2 cellular contexts compared by ENCODE assay signal in genomic region chr5:60520451-60521210, GRCh38.
TF ChIP-seq lines count a peak whose summit lies in the region.

No MANE protein-coding gene starts in this region.

TF ChIP-seq in IMR-90, 13 proteins besides CTCF, POLR2A, EP300 and RAD21:
- TF ChIP-seq CEBPB (IDR thresholded peaks at IDR 0.05; ENCODE audit: low read depth, low read length) (no peak), RCOR1 (IDR thresholded peaks at IDR 0.05; ENCODE audit: insufficient replicate concordance, low read length) (no peak), CHD1 (IDR thresholded peaks at IDR 0.05; ENCODE audit: low read depth, low read length) (no peak), ELK1 (IDR thresholded peaks at IDR 0.05; ENCODE audit: borderline replicate concordance, low read depth, low read length) (no peak), MAFK (IDR thresholded peaks at IDR 0.05; ENCODE audit: low read depth, low read length) (no peak), SMC3 (IDR thresholded peaks at IDR 0.05; ENCODE audit: low read depth, low read length) (no peak)
TF ChIP-seq in IMR-90: peak in this region for 0.

TF ChIP-seq in GM12878, 131 proteins besides CTCF, POLR2A, EP300 and RAD21 (continues in another document):
- TF ChIP-seq ZBTB11 (CRISPR knock-in tag; IDR thresholded peaks at IDR 0.05) (no peak), RCOR1 (conservative IDR thresholded peaks at IDR 0.05; ENCODE audit: low read depth, low read length) (no peak), CREB1 (IDR thresholded peaks at IDR 0.05; ENCODE audit: low read depth) (0 out of 2 replicates have a peak, but pooled peaks have one; percentile 38), E2F8 (IDR thresholded peaks at IDR 0.05; ENCODE audit: low read depth, partially characterized antibody) (no peak), ASH2L (IDR thresholded peaks at IDR 0.05; ENCODE audit: borderline replicate concordance, low read depth) (no peak), RBBP5 (conservative IDR thresholded peaks at IDR 0.05) (no peak), NR2F1 (conservative IDR thresholded peaks at IDR 0.05) (no peak), SP1 (IDR thresholded peaks at IDR 0.05; ENCODE audit: low read depth, low read length) (no peak), SREBF1 (IDR thresholded peaks at IDR 0.05; ENCODE audit: low read length) (no peak), ATF7 (IDR thresholded peaks at IDR 0.05; ENCODE audit: low read depth) (0 out of 2 replicates have a peak, but pooled peaks have one; percentile 6), NR2C2 (IDR thresholded peaks at IDR 0.05; ENCODE audit: borderline replicate concordance, control insufficient read depth, insufficient read length, low read depth) (no peak), SIX5 (IDR thresholded peaks at IDR 0.05; ENCODE audit: low read depth, low read length, severe bottlenecking) (no peak), NFXL1 (IDR thresholded peaks at IDR 0.05; ENCODE audit: borderline replicate concordance) (no peak), HSF1 (IDR thresholded peaks at IDR 0.05; ENCODE audit: low read depth, low read length) (no peak), EED (IDR thresholded peaks at IDR 0.05; ENCODE audit: low read depth) (0 out of 2 replicates have a peak, but pooled peaks have one; percentile 18), WRNIP1 (IDR thresholded peaks at IDR 0.05; ENCODE audit: borderline replicate concordance, low read depth, low read length) (no peak), CHD4 (IDR thresholded peaks at IDR 0.05) (no peak), DPF2 (IDR thresholded peaks at IDR 0.05) (0 out of 2 replicates have a peak, but pooled peaks have one; percentile 12), HCFC1 (IDR thresholded peaks at IDR 0.05; ENCODE audit: low read length) (no peak), GATAD2B (conservative IDR thresholded peaks at IDR 0.05; ENCODE audit: low read depth) (0 out of 2 replicates have a peak, but pooled peaks have one; percentile 31), SUPT20H (IDR thresholded peaks at IDR 0.05; ENCODE audit: borderline replicate concordance, control insufficient read depth, low read depth, low read length) (no peak), ZNF217 (IDR thresholded peaks at IDR 0.05) (no peak), SPI1 (IDR thresholded peaks at IDR 0.05; ENCODE audit: borderline replicate concordance, insufficient read depth, low read depth, low read length) (0 out of 2 replicates have a peak, but pooled peaks have one; percentile 26), CBX5 (IDR thresholded peaks at IDR 0.05; ENCODE audit: low read depth) (no peak), EGR1 (IDR thresholded peaks at IDR 0.05; ENCODE audit: borderline replicate concordance in 1 of 2, low read depth in 2 of 2, low read length in 2 of 2) (no peak; a peak in 1 of 3 replicates), ZNF207 (IDR thresholded peaks at IDR 0.05; ENCODE audit: borderline replicate concordance) (no peak), BCL11A (IDR thresholded peaks at IDR 0.05; ENCODE audit: low read depth, low read length) (no peak), BMI1 (IDR thresholded peaks at IDR 0.05; ENCODE audit: borderline replicate concordance) (no peak), IKZF1 (conservative IDR thresholded peaks at IDR 0.05) (peak; percentile 43), MTA2 (IDR thresholded peaks at IDR 0.05; ENCODE audit: low read depth) (no peak), RAD51 (IDR thresholded peaks at IDR 0.05) (no peak), IRF4 (IDR thresholded peaks at IDR 0.05; ENCODE audit: low read depth, low read length) (no peak)
- TF ChIP-seq, protein P1, sequence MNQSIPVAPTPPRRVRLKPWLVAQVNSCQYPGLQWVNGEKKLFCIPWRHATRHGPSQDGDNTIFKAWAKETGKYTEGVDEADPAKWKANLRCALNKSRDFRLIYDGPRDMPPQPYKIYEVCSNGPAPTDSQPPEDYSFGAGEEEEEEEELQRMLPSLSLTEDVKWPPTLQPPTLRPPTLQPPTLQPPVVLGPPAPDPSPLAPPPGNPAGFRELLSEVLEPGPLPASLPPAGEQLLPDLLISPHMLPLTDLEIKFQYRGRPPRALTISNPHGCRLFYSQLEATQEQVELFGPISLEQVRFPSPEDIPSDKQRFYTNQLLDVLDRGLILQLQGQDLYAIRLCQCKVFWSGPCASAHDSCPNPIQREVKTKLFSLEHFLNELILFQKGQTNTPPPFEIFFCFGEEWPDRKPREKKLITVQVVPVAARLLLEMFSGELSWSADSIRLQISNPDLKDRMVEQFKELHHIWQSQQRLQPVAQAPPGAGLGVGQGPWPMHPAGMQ (IDR thresholded peaks at IDR 0.05; ENCODE audit: borderline replicate concordance): no peak
- TF ChIP-seq, protein P2, sequence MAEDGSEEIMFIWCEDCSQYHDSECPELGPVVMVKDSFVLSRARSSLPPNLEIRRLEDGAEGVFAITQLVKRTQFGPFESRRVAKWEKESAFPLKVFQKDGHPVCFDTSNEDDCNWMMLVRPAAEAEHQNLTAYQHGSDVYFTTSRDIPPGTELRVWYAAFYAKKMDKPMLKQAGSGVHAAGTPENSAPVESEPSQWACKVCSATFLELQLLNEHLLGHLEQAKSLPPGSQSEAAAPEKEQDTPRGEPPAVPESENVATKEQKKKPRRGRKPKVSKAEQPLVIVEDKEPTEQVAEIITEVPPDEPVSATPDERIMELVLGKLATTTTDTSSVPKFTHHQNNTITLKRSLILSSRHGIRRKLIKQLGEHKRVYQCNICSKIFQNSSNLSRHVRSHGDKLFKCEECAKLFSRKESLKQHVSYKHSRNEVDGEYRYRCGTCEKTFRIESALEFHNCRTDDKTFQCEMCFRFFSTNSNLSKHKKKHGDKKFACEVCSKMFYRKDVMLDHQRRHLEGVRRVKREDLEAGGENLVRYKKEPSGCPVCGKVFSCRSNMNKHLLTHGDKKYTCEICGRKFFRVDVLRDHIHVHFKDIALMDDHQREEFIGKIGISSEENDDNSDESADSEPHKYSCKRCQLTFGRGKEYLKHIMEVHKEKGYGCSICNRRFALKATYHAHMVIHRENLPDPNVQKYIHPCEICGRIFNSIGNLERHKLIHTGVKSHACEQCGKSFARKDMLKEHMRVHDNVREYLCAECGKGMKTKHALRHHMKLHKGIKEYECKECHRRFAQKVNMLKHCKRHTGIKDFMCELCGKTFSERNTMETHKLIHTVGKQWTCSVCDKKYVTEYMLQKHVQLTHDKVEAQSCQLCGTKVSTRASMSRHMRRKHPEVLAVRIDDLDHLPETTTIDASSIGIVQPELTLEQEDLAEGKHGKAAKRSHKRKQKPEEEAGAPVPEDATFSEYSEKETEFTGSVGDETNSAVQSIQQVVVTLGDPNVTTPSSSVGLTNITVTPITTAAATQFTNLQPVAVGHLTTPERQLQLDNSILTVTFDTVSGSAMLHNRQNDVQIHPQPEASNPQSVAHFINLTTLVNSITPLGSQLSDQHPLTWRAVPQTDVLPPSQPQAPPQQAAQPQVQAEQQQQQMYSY (CRISPR knock-in tag; IDR thresholded peaks at IDR 0.05): no peak
- TF ChIP-seq, protein P3, sequence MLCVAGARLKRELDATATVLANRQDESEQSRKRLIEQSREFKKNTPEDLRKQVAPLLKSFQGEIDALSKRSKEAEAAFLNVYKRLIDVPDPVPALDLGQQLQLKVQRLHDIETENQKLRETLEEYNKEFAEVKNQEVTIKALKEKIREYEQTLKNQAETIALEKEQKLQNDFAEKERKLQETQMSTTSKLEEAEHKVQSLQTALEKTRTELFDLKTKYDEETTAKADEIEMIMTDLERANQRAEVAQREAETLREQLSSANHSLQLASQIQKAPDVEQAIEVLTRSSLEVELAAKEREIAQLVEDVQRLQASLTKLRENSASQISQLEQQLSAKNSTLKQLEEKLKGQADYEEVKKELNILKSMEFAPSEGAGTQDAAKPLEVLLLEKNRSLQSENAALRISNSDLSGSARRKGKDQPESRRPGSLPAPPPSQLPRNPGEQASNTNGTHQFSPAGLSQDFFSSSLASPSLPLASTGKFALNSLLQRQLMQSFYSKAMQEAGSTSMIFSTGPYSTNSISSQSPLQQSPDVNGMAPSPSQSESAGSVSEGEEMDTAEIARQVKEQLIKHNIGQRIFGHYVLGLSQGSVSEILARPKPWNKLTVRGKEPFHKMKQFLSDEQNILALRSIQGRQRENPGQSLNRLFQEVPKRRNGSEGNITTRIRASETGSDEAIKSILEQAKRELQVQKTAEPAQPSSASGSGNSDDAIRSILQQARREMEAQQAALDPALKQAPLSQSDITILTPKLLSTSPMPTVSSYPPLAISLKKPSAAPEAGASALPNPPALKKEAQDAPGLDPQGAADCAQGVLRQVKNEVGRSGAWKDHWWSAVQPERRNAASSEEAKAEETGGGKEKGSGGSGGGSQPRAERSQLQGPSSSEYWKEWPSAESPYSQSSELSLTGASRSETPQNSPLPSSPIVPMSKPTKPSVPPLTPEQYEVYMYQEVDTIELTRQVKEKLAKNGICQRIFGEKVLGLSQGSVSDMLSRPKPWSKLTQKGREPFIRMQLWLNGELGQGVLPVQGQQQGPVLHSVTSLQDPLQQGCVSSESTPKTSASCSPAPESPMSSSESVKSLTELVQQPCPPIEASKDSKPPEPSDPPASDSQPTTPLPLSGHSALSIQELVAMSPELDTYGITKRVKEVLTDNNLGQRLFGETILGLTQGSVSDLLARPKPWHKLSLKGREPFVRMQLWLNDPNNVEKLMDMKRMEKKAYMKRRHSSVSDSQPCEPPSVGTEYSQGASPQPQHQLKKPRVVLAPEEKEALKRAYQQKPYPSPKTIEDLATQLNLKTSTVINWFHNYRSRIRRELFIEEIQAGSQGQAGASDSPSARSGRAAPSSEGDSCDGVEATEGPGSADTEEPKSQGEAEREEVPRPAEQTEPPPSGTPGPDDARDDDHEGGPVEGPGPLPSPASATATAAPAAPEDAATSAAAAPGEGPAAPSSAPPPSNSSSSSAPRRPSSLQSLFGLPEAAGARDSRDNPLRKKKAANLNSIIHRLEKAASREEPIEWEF (IDR thresholded peaks at IDR 0.05; ENCODE audit: insufficient replicate concordance, low read depth, low read length): no peak
- TF ChIP-seq, protein P4, sequence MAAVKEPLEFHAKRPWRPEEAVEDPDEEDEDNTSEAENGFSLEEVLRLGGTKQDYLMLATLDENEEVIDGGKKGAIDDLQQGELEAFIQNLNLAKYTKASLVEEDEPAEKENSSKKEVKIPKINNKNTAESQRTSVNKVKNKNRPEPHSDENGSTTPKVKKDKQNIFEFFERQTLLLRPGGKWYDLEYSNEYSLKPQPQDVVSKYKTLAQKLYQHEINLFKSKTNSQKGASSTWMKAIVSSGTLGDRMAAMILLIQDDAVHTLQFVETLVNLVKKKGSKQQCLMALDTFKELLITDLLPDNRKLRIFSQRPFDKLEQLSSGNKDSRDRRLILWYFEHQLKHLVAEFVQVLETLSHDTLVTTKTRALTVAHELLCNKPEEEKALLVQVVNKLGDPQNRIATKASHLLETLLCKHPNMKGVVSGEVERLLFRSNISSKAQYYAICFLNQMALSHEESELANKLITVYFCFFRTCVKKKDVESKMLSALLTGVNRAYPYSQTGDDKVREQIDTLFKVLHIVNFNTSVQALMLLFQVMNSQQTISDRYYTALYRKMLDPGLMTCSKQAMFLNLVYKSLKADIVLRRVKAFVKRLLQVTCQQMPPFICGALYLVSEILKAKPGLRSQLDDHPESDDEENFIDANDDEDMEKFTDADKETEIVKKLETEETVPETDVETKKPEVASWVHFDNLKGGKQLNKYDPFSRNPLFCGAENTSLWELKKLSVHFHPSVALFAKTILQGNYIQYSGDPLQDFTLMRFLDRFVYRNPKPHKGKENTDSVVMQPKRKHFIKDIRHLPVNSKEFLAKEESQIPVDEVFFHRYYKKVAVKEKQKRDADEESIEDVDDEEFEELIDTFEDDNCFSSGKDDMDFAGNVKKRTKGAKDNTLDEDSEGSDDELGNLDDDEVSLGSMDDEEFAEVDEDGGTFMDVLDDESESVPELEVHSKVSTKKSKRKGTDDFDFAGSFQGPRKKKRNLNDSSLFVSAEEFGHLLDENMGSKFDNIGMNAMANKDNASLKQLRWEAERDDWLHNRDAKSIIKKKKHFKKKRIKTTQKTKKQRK (IDR thresholded peaks at IDR 0.05; ENCODE audit: low read depth, low read length): no peak
